Comparison of ENCODE assay signal across 6 cellular contexts in the genomic region with DNA sequence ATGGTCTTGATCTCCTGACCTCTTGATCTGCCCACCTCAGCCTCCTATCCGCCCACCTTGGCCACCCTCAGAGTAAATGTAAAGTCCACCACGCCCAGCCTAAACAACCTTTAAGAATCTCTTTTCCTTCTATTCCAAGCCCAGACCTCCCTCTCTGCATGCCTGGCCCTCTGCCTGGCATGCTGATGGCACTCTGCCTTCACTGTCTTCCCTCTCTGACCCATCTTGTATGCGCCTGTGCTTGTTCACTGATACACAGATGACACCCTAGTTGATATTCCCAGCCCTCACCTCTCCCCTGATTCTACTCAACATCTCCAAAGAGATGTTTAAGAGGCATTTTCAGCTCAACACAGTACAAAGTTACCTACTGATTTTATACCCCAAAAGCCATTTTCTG.
"Had no signal": no experiment of that assay in that cellular context is flagged by ENCODE, and none has a peak within 500 bp of the region (broad histone marks: within the 10 kb centered on the region; RNA-seq: fewer than 3 reads in every experiment).

No MANE protein-coding gene starts in this region.

- ATAC-seq: K562 had no signal

- H3K4me3 ChIP-seq: K562 had no signal

- H3K9me3 Mint-ChIP-seq: H9 had no signal

- DNase-seq: GOT3, H9, HCEC 1CT, IMR-90, KG1 had no signal

- H3K27ac Mint-ChIP-seq: H9 had no signal

- H3K4me3 Mint-ChIP-seq: H9 had no signal
